Comparison of ENCODE assay signal across 8 cellular contexts in genomic region chr14:69658664-69659261, GRCh38. TPM values are rescaled to one million over a fixed set of nuclear protein-coding genes. Genes with fewer than 3 reads are reported as not detected.
A peak's percentile ranks its signal among the peaks of the same experiment; 100 is the strongest.
DNase-seq lines count a peak whose midpoint lies in the region; ATAC-seq lines count a peak whose summit lies in the region.

No MANE protein-coding gene starts in this region.

- peak overlapping the region; percentile 77 for H3K4me3 Mint-ChIP-seq in activated T-helper 17 cell treated with anti-CD3 and anti-CD28 coated beads, Interleukin-2, amount 50 U/mL, for 72 hours
- H3K4me3 Mint-ChIP-seq in immature natural killer cell = peak overlapping the region in 1 of 5 donors; percentile 1
- H3K4me3 Mint-ChIP-seq in stimulated activated naive B cell treated with anti-CD40 and anti-IgM and Interleukin-4, amounts not matched to agents 10 μg/mL and 1 μg/mL and 100 μg/mL, for 72 hours = no peak overlapping the region

- peak; percentile 70 for ATAC-seq in activated T-helper 17 cell treated with anti-CD3 and anti-CD28 coated beads, Interleukin-2, amount 50 U/mL, for 72 hours (replicated peaks)
- ATAC-seq in stimulated activated naive B cell treated with anti-CD40 and anti-IgM and Interleukin-4, amounts not matched to agents 10 μg/mL and 1 μg/mL and 100 μg/mL, for 72 hours (replicated peaks) = no peak
- ATAC-seq in HG03045 (IDR thresholded peaks at IDR 0.05; ENCODE audit: unreplicated experiment) = no peak

- H3K36me3 Mint-ChIP-seq in activated T-helper 17 cell treated with anti-CD3 and anti-CD28 coated beads, Interleukin-2, amount 50 U/mL, for 72 hours (ENCODE audit: low read depth) = peaks cover 92% of the 10 kb centered on the region
- H3K36me3 Mint-ChIP-seq in immature natural killer cell = peaks cover 0 to 8% (median 3%) of the 10 kb centered on the region in 3 donors
- peaks cover 34 to 61% of the 10 kb centered on the region in 2 donors for H3K36me3 Mint-ChIP-seq in stimulated activated naive B cell treated with anti-CD40 and anti-IgM and Interleukin-4, amounts not matched to agents 10 μg/mL and 1 μg/mL and 100 μg/mL, for 72 hours

- DNase-seq in NCI-H2107 treated with DMSO at 0.1 percent for 48 hours (lab: John Stamatoyannopoulos, UW; ENCODE audit: unreplicated experiment) (peak; percentile 51), NCI-H2107 (lab: John Stamatoyannopoulos, UW) (no peak), immature natural killer cell (no peak), NOMO-1 treated with DMSO at 0.1 percent for 48 hours (lab: John Stamatoyannopoulos, UW; ENCODE audit: unreplicated experiment) (no peak), DMS79 (lab: John Stamatoyannopoulos, UW) (no peak)
- no peak for DNase-seq in stimulated activated naive B cell treated with anti-CD40 and anti-IgM and Interleukin-4, amounts not matched to agents 10 μg/mL and 1 μg/mL and 100 μg/mL, for 72 hours

- peak overlapping the region; percentile 94 for H3K27ac Mint-ChIP-seq in activated T-helper 17 cell treated with anti-CD3 and anti-CD28 coated beads, Interleukin-2, amount 50 U/mL, for 72 hours
- peak overlapping the region; percentile 1 to 85 (median 48) for H3K27ac Mint-ChIP-seq in immature natural killer cell
- H3K27ac Mint-ChIP-seq in stimulated activated naive B cell treated with anti-CD40 and anti-IgM and Interleukin-4, amounts not matched to agents 10 μg/mL and 1 μg/mL and 100 μg/mL, for 72 hours = peak overlapping the region; percentile 22

- peaks cover 67% of the 10 kb centered on the region for H3K4me1 Mint-ChIP-seq in activated T-helper 17 cell treated with anti-CD3 and anti-CD28 coated beads, Interleukin-2, amount 50 U/mL, for 72 hours
- H3K4me1 Mint-ChIP-seq in immature natural killer cell = peaks cover 91 to 100% of the 10 kb centered on the region in 2 donors
- H3K4me1 Mint-ChIP-seq in stimulated activated naive B cell treated with anti-CD40 and anti-IgM and Interleukin-4, amounts not matched to agents 10 μg/mL and 1 μg/mL and 100 μg/mL, for 72 hours = peaks cover 46 to 93% of the 10 kb centered on the region in 2 donors

- no peaks in the 10 kb centered on the region for H3K9me3 Mint-ChIP-seq in activated T-helper 17 cell treated with anti-CD3 and anti-CD28 coated beads, Interleukin-2, amount 50 U/mL, for 72 hours
- H3K9me3 Mint-ChIP-seq in immature natural killer cell = no peaks in the 10 kb centered on the region
- no peaks in the 10 kb centered on the region for H3K9me3 Mint-ChIP-seq in stimulated activated naive B cell treated with anti-CD40 and anti-IgM and Interleukin-4, amounts not matched to agents 10 μg/mL and 1 μg/mL and 100 μg/mL, for 72 hours

- H3K27me3 Mint-ChIP-seq in activated T-helper 17 cell treated with anti-CD3 and anti-CD28 coated beads, Interleukin-2, amount 50 U/mL, for 72 hours = no peaks in the 10 kb centered on the region
- peaks cover 0 to 9% (median 3%) of the 10 kb centered on the region in 3 donors for H3K27me3 Mint-ChIP-seq in immature natural killer cell (ENCODE audit: low read depth in 3 of 3)
- no peaks in the 10 kb centered on the region for H3K27me3 Mint-ChIP-seq in stimulated activated naive B cell treated with anti-CD40 and anti-IgM and Interleukin-4, amounts not matched to agents 10 μg/mL and 1 μg/mL and 100 μg/mL, for 72 hours

RNA-seq across cellular contexts. Expression of gene SUSD6, which starts 47.4 kb away (rescaled TPM):
- total RNA-seq in activated T-helper 17 cell treated with anti-CD3 and anti-CD28 coated beads, Interleukin-2, amount 50 U/mL, for 72 hours = 10 to 100 TPM; 76.9 to 96.4 TPM
- 10 to 100 TPM; 13.0 to 24.1 (median 15.5) TPM for polyA plus RNA-seq in immature natural killer cell

Comparison
In these comparisons a context has a peak if more than half of its experiments do, and no peak if none do; other contexts are left out.
1. H3K27ac Mint-ChIP-seq: peak in every context shown above with its lines; median percentile 94 in activated T-helper 17 cell treated with anti-CD3 and anti-CD28 coated beads, Interleukin-2, amount 50 U/mL, for 72 hours; 48 in immature natural killer cell; 22 in stimulated activated naive B cell treated with anti-CD40 and anti-IgM and Interleukin-4, amounts not matched to agents 10 μg/mL and 1 μg/mL and 100 μg/mL, for 72 hours.